ENCODE assay signal across 9 cellular contexts in genomic region chr1:42943728-42944127, GRCh38. TPM values are rescaled to one million over a fixed set of nuclear protein-coding genes. Genes with fewer than 3 reads are reported as not detected.
DNase-seq lines count a peak whose midpoint lies in the region; ATAC-seq, FAIRE-seq and TF ChIP-seq lines count a peak whose summit lies in the region.
"Had no signal": no experiment of that assay in that cellular context is flagged by ENCODE, and none has a peak within 500 bp of the region (broad histone marks: within the 10 kb centered on the region; RNA-seq: fewer than 3 reads in every experiment).

No MANE protein-coding gene starts in this region.

- H3K9me3 ChIP-seq in K562 (replicated peaks; ENCODE audit: control insufficient read depth, insufficient read depth, low read depth, low read length): no peaks in the 10 kb centered on the region
- H3K9me3 ChIP-seq in mucosa of stomach (ENCODE audit: control insufficient read depth, low read length): no peaks in the 10 kb centered on the region
- no peaks in the 10 kb centered on the region for H3K9me3 ChIP-seq in tibial nerve

- H3K36me3 ChIP-seq in K562 (ENCODE audit: control insufficient read depth, insufficient read depth, low read length): peaks cover 92% of the 10 kb centered on the region
- no peaks in the 10 kb centered on the region for H3K36me3 ChIP-seq in mucosa of stomach (ENCODE audit: control insufficient read depth, insufficient read depth, low read length)
- H3K36me3 ChIP-seq in tibial nerve: peaks cover 2 to 35% (median 5%) of the 10 kb centered on the region in 3 donors

- 82% methylated on average over 6 of the region's 6 CpGs for WGBS in K562 (ENCODE audit: insufficient coverage, low coverage, missing lambda C conversion rate)
- WGBS in tibial nerve, 2 donors: 69 to 70% methylated on average over 6 of the region's 6 CpGs

- no peak for TF ChIP-seq RAD21 in K562 (CRISPR knock-in tag; conservative IDR thresholded peaks at IDR 0.05 in 1 of 2, IDR thresholded peaks at IDR 0.05 in 1 of 2)

- H3K4me1 Mint-ChIP-seq in activated naive CD8-positive, alpha-beta T cell (ENCODE audit: low read depth): peaks cover 94% of the 10 kb centered on the region
- peaks cover 79% of the 10 kb centered on the region for H3K4me1 Mint-ChIP-seq in activated naive CD8-positive, alpha-beta T cell treated with anti-CD3 and anti-CD28 coated beads for 36 hours

- H3K27me3 ChIP-seq in K562 (ENCODE audit: control insufficient read depth in 2 of 2, insufficient read depth in 2 of 2, low read length in 2 of 2) (no peaks in the 10 kb centered on the region), mucosa of stomach (ENCODE audit: control insufficient read depth, insufficient read depth, low read length) (no peaks in the 10 kb centered on the region), tibial nerve (no peaks in the 10 kb centered on the region)

- H2AFZ ChIP-seq in K562 (ENCODE audit: low read depth, low read length): no peak overlapping the region

- ATAC-seq in K562: no peak

- intact Hi-C loops in K562 (cut with micrococcal nuclease): no loop called here

- no peak for TF ChIP-seq POLR2A in K562 (conservative IDR thresholded peaks at IDR 0.05)
- no peak for TF ChIP-seq POLR2A in tibial nerve (IDR thresholded peaks at IDR 0.05)

- peak overlapping the region; percentile 59 for H3K4me3 Mint-ChIP-seq in activated naive CD8-positive, alpha-beta T cell
- no peak overlapping the region for H3K4me3 Mint-ChIP-seq in activated naive CD8-positive, alpha-beta T cell treated with anti-CD3 and anti-CD28 coated beads for 36 hours

- H3K9me3 Mint-ChIP-seq in activated naive CD8-positive, alpha-beta T cell (ENCODE audit: low read depth): no peaks in the 10 kb centered on the region
- no peaks in the 10 kb centered on the region for H3K9me3 Mint-ChIP-seq in activated naive CD8-positive, alpha-beta T cell treated with anti-CD3 and anti-CD28 coated beads for 36 hours

- FAIRE-seq in K562 (lab: Jason Lieb, UNC): no peak

- no peak overlapping the region; the same call in 1 of the 2 replicates for H3K4me2 ChIP-seq in K562 (ENCODE audit: insufficient read depth, low read length)

- POLR2A ChIA-PET in K562 (lab: Yijun Ruan, JAX): interaction anchor here (0.7 to 5.3 kb wide), 8 partner anchors 8 to 129 kb away, joined by 3 to 47 read pairs (median 5); no protein-coding TSS in a partner anchor

- H3K4me1 ChIP-seq in K562 (replicated peaks in 1 of 2; ENCODE audit: control insufficient read depth in 2 of 2, insufficient read depth in 2 of 2, low read length in 2 of 2): peaks cover 86 to 87% of the 10 kb centered on the region in 2 experiments
- H3K4me1 ChIP-seq in mucosa of stomach (ENCODE audit: control insufficient read depth, insufficient read depth, low read length): peaks cover 85% of the 10 kb centered on the region
- peaks cover 0 to 90% (median 60%) of the 10 kb centered on the region in 4 donors for H3K4me1 ChIP-seq in tibial nerve

- CTCF ChIA-PET in K562 (lab: Yijun Ruan, JAX; ENCODE audit: low intra/inter-chr PET ratio): interaction anchor here (0.7 kb wide), 1 partner anchor 13 kb away, joined by 3 read pairs; no protein-coding TSS in a partner anchor

- H3K9ac ChIP-seq in K562 (ENCODE audit: insufficient read depth in 1 of 2, low read depth in 2 of 2, low read length in 2 of 2) (peak overlapping the region; percentile 2 to 82; a peak in 1 of 4 replicates), mucosa of stomach (ENCODE audit: low read length) (peak overlapping the region; percentile 22)

- peaks cover 13% of the 10 kb centered on the region for H3K36me3 Mint-ChIP-seq in activated naive CD8-positive, alpha-beta T cell
- peaks cover 47% of the 10 kb centered on the region for H3K36me3 Mint-ChIP-seq in activated naive CD8-positive, alpha-beta T cell treated with anti-CD3 and anti-CD28 coated beads for 36 hours

- DNase-seq in activated naive CD8-positive, alpha-beta T cell treated with anti-CD3 and anti-CD28 coated beads for 36 hours: no peak
- DNase-seq in K562 (ENCODE audit: extremely low read depth in 1 of 4, low spot score in 3 of 4) (no peak), tibial nerve (ENCODE audit: low spot score in 2 of 2) (no peak), NCI-H1417 (lab: John Stamatoyannopoulos, UW) (no peak), dedifferentiated amniotic fluid mesenchymal stem cell (ENCODE audit: extremely low spot score) (no peak)
- no peak for DNase-seq in activated CD8-positive, alpha-beta memory T cell treated with anti-CD3 and anti-CD28 coated beads, Interleukin-2, amount 50 U/mL, for 4 hours
- DNase-seq: NCI-H748 treated with DMSO at 0.1 percent for 48 hours had no signal

- no TSS peak for BruUV-seq in K562 (replicated peaks; lab: Mats Ljungman, UMichigan)

- H4K20me1 ChIP-seq in K562 (replicated peaks; ENCODE audit: control insufficient read depth, insufficient read depth, low read length): peaks cover 72% of the 10 kb centered on the region

- H3K27ac Mint-ChIP-seq in activated naive CD8-positive, alpha-beta T cell: peak overlapping the region; percentile 83
- no peak overlapping the region for H3K27ac Mint-ChIP-seq in activated naive CD8-positive, alpha-beta T cell treated with anti-CD3 and anti-CD28 coated beads for 36 hours

- H3K27ac ChIP-seq in K562 (ENCODE audit: extremely low read depth, low read depth, low read length): peak overlapping the region; percentile 56; the same call in 2 of the 3 replicates
- peak overlapping the region; percentile 36 to 85 (median 72) for H3K27ac ChIP-seq in tibial nerve

- TF ChIP-seq EP300 in K562 (IDR thresholded peaks at IDR 0.05; ENCODE audit: low read length): no peak
- TF ChIP-seq EP300 in tibial nerve (IDR thresholded peaks at IDR 0.05): no peak

- H3K9me1 ChIP-seq in K562 (ENCODE audit: control insufficient read depth, insufficient read depth, low read length): peaks cover 28% of the 10 kb centered on the region

- H3K4me3 ChIP-seq in K562: no peak overlapping the region
- no peak overlapping the region for H3K4me3 ChIP-seq in mucosa of stomach (ENCODE audit: low read length)
- peak overlapping the region in 1 of 4 donors; percentile 94 for H3K4me3 ChIP-seq in tibial nerve

- H3K27me3 Mint-ChIP-seq in activated naive CD8-positive, alpha-beta T cell: no peaks in the 10 kb centered on the region
- H3K27me3 Mint-ChIP-seq in activated naive CD8-positive, alpha-beta T cell treated with anti-CD3 and anti-CD28 coated beads for 36 hours: no peaks in the 10 kb centered on the region

- in situ Hi-C loops in K562 (cut with MboI): no loop called here

- peaks cover 100% of the 10 kb centered on the region for H3K79me2 ChIP-seq in K562 (ENCODE audit: control insufficient read depth, insufficient read depth, low read length)

- TF ChIP-seq CTCF in K562 (IDR thresholded peaks at IDR 0.05 in 2 of 3, conservative IDR thresholded peaks at IDR 0.05 in 1 of 3; ENCODE audit: insufficient read depth in 2 of 3, low read depth in 1 of 3, low read length in 3 of 3): no peak
- TF ChIP-seq CTCF in tibial nerve (IDR thresholded peaks at IDR 0.05): no peak

TF ChIP-seq in K562, 482 proteins besides CTCF, POLR2A, EP300 and RAD21:
- TF ChIP-seq RCOR1 (IDR thresholded peaks at IDR 0.05; ENCODE audit: borderline replicate concordance in 1 of 2, low read depth in 2 of 2, low read length in 2 of 2): no peak
- TF ChIP-seq KLF16 (IDR thresholded peaks at IDR 0.05): no peak
- no peak for TF ChIP-seq NR3C1 (CRISPR knock-in tag; IDR thresholded peaks at IDR 0.05)
- TF ChIP-seq TFAM (CRISPR knock-in tag; conservative IDR thresholded peaks at IDR 0.05): no peak
- TF ChIP-seq MEIS2 (IDR thresholded peaks at IDR 0.05; ENCODE audit: partially characterized antibody): no peak
- TF ChIP-seq DNMT1 (IDR thresholded peaks at IDR 0.05): no peak
- no peak for TF ChIP-seq BMI1 (IDR thresholded peaks at IDR 0.05; ENCODE audit: low read length)
- TF ChIP-seq PRPF4 (IDR thresholded peaks at IDR 0.05; ENCODE audit: insufficient read depth, low read depth, low read length, poor library complexity, severe bottlenecking): no peak
- TF ChIP-seq GATA2 (CRISPR knock-in tag; IDR thresholded peaks at IDR 0.05): no peak
- TF ChIP-seq POLR2AphosphoS2 (IDR thresholded peaks at IDR 0.05; ENCODE audit: low read length): no peak
- no peak for TF ChIP-seq HOXB6 (CRISPR knock-in tag; IDR thresholded peaks at IDR 0.05; ENCODE audit: borderline replicate concordance)
- no peak for TF ChIP-seq POLR2B (IDR thresholded peaks at IDR 0.05; ENCODE audit: low read depth, partially characterized antibody)

RNA-seq across cellular contexts. Expression of gene SLC2A1, which starts 14.9 kb away (rescaled TPM):
- total RNA-seq in activated naive CD8-positive, alpha-beta T cell treated with anti-CD3 and anti-CD28 coated beads for 36 hours: 100 to 1,000 TPM; 105 to 114 TPM
- total RNA-seq in K562 (2011; cell fraction: chromatin; rRNA removed; ENCODE audit: low replicate concordance): 278 and 566 TPM in 2 replicates
- total RNA-seq in K562 (2011; cell fraction: nucleolus; rRNA removed): 420 and 508 TPM in 2 replicates
- total RNA-seq in K562 (2011; cell fraction: nucleoplasm; rRNA removed): 435 and 495 TPM in 2 replicates
- total RNA-seq in K562 (2014; rRNA removed) (93.1 and 145 TPM in 2 replicates), K562 (2014; rRNA removed; fragmentation: Illumina TruSeq; extraction: Trizol) (39.4 and 42.8 TPM in 2 replicates), K562 (2015; rRNA removed; fragmentation: Illumina TruSeq; extraction: Trizol) (34.9 and 37.4 TPM in 2 replicates), K562 (2021) (141 and 153 TPM in 2 replicates), tibial nerve (1,000 to 10,000 TPM in 3 of 4 donors, 100 to 1,000 TPM in 1; 953 to 4,970 (median 3,437) TPM)
- polyA plus RNA-seq in K562 (2011; rRNA removed) (53.4 and 142 TPM in 2 replicates), K562 (2014; fragmentation: Illumina TruSeq; extraction: Trizol) (73.4 and 73.6 TPM in 2 replicates), K562 (2014; fragmentation: Nextera tagmentation; extraction: Ambion mirVana) (10 to 100 TPM; 12.6 to 22.9 TPM), K562 (2014; rRNA removed) (48.0 and 52.8 TPM in 2 replicates)
- 95.7 and 144 TPM in 2 replicates for polyA plus RNA-seq in K562 (2011; cell fraction: cytosol; rRNA removed)
- 174 and 230 TPM in 2 replicates for polyA plus RNA-seq in K562 (2011; cell fraction: nucleus; rRNA removed)
- polyA plus RNA-seq in K562 (2012): 54.8 and 81.2 TPM in 2 replicates
- polyA minus RNA-seq in K562 (2011; rRNA and poly(A)+ RNA removed): 56.6 and 73.8 TPM in 2 replicates
- polyA minus RNA-seq in K562 (2011; cell fraction: cytosol; rRNA and poly(A)+ RNA removed): 98.1 and 111 TPM in 2 replicates
- polyA minus RNA-seq in K562 (2011; cell fraction: nucleus; rRNA and poly(A)+ RNA removed): 86.4 and 99.1 TPM in 2 replicates
